Comparison of ENCODE assay signal across 28 cellular contexts in the genomic region with DNA sequence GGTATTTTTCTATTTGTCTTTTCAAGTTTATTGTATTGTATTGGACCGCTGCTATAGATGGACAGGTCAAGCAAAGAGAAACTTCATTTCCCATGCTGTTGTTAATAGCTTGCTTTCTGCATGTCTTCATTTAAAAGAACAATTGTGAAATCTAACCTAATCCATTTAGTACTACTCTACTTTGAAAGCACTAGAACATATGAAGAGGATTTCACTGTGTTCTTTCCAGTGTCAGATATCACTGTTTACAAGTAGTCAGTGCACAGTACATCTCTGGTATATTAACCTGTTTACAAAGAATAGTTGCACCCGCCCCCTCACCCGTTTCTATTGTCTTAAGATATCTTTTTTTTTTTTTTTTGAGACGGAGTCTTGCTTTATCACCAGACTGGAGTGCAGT. TPM values are rescaled to one million over a fixed set of nuclear protein-coding genes. Genes with fewer than 3 reads are reported as not detected.
DNase-seq lines count a peak whose midpoint lies in the region; ATAC-seq, FAIRE-seq and TF ChIP-seq lines count a peak whose summit lies in the region.
"Had no signal": no experiment of that assay in that cellular context is flagged by ENCODE, and none has a peak within 500 bp of the region (broad histone marks: within the 10 kb centered on the region; RNA-seq: fewer than 3 reads in every experiment).

No MANE protein-coding gene starts in this region.

- peaks cover 0 to 5% of the 10 kb centered on the region in 2 donors for H3K36me3 Mint-ChIP-seq in naive B cell

- H3K27ac Mint-ChIP-seq in naive B cell = peak overlapping the region in 4 of 6 donors; percentile 26 to 82 (median 66)
- H3K27ac Mint-ChIP-seq: activated naive CD4-positive, alpha-beta T cell treated with anti-CD3 and anti-CD28 coated beads, Interleukin-2, amount 10 ng/mL, durations not matched to agents 7 days and 5 days; progenitor cell of endocrine pancreas had no signal

- H3K9me3 Mint-ChIP-seq in naive B cell = peaks cover 0 to 2% (median 0%) of the 10 kb centered on the region in 7 donors
- H3K9me3 Mint-ChIP-seq: activated naive CD4-positive, alpha-beta T cell treated with anti-CD3 and anti-CD28 coated beads, Interleukin-2, amount 10 ng/mL, durations not matched to agents 7 days and 5 days had no signal

- peak overlapping the region in 1 of 8 donors; percentile 15 for H3K4me3 Mint-ChIP-seq in naive B cell
- H3K4me3 Mint-ChIP-seq: activated naive CD4-positive, alpha-beta T cell treated with anti-CD3 and anti-CD28 coated beads, Interleukin-2, amount 10 ng/mL, durations not matched to agents 7 days and 5 days had no signal

- no peak for ATAC-seq in naive B cell (ENCODE audit: low read depth in 2 of 2)
- no peak for ATAC-seq in GM21529 (IDR thresholded peaks at IDR 0.05; ENCODE audit: unreplicated experiment)

- TF ChIP-seq CTCF in D721Med (IDR thresholded peaks at IDR 0.05; ENCODE audit: insufficient read depth, missing control alignments) = no peak
- TF ChIP-seq CTCF in VCaP (conservative IDR thresholded peaks at IDR 0.05) = no peak

- H3K4me1 Mint-ChIP-seq in naive B cell = peaks cover 31 to 76% (median 61%) of the 10 kb centered on the region in 3 donors

- FAIRE-seq in D721Med (lab: Jason Lieb, UNC) = peak; percentile 46
- FAIRE-seq: A204.1, endometrium, TTC549 had no signal

- peak overlapping the region; percentile 18; the same call in 1 of the 2 replicates for H3K27ac ChIP-seq in VCaP
- H3K27ac ChIP-seq: Peyer's patch, SJSA1, skin epidermis had no signal

- peak; percentile 16 for DNase-seq in NCI-H510A treated with DMSO at 0.1 percent for 48 hours (lab: John Stamatoyannopoulos, UW)
- no peak for DNase-seq in NCI-H510A (lab: John Stamatoyannopoulos, UW)
- DNase-seq in D721Med (ENCODE audit: insufficient read length, low spot score) = no peak
- DNase-seq in naive B cell = no peak
- DNase-seq in HUDEP-2 (lab: John Stamatoyannopoulos, UW; ENCODE audit: unreplicated experiment in 76 of 76) = no peak
- DNase-seq in NCI-H748 treated with DMSO at 0.1 percent for 48 hours (lab: John Stamatoyannopoulos, UW) = no peak
- DNase-seq: activated naive CD4-positive, alpha-beta T cell treated with anti-CD3 and anti-CD28 coated beads, Interleukin-2, amount 10 ng/mL, durations not matched to agents 7 days and 5 days; aorta; Caco-2; caudate nucleus; dermis blood vessel endothelial cell; DND-41; H7; Karpas-422; NCI-H1048; NCI-H187; NCI-H524; Peyer's patch; T-helper 1 cell; trophoblast cell had no signal

- no peaks in the 10 kb centered on the region for H3K27me3 Mint-ChIP-seq in naive B cell
- H3K27me3 Mint-ChIP-seq: activated naive CD4-positive, alpha-beta T cell treated with anti-CD3 and anti-CD28 coated beads, Interleukin-2, amount 10 ng/mL, durations not matched to agents 7 days and 5 days; progenitor cell of endocrine pancreas had no signal

RNA-seq across cellular contexts. Expression of gene EDEM1, which starts 21.8 kb away (rescaled TPM):
- polyA plus RNA-seq in naive B cell (ENCODE audit: low read depth in 6 of 6) = 10 to 100 TPM; 43.5 to 77.8 (median 57.4) TPM

RNA-seq across cellular contexts. Expression of gene ARL8B, which starts 43.6 kb away (rescaled TPM):
- 10 to 100 TPM; 36.7 to 64.8 (median 60.6) TPM for polyA plus RNA-seq in naive B cell (ENCODE audit: low read depth in 6 of 6)
